ENCODE assay signal across 8 cellular contexts in the genomic region with DNA sequence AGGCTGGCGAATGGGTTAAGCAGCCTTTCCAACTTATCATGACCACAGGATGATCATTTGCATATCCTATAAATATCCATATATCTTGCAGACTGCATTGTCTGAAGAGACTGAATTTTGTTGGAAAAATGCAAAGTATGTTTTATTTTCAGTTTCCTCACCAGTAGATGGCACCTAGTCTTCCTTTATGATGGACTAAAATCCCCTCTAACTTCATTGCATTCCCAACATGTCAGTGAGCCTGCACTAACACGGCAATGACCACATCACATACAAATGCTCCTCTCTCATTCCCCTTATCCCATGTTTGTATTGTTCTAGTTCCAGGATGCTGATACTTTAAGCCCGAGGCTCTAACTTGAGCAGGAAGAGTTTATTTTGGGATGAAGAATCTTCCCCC. TPM values are rescaled to one million over a fixed set of nuclear protein-coding genes. Genes with fewer than 3 reads are reported as not detected.
DNase-seq lines count a peak whose midpoint lies in the region; ATAC-seq, FAIRE-seq and TF ChIP-seq lines count a peak whose summit lies in the region.

No MANE protein-coding gene starts in this region.

- TF ChIP-seq CTCF in D721Med (IDR thresholded peaks at IDR 0.05; ENCODE audit: insufficient read depth, missing control alignments) (peak; percentile 63), left lung (IDR thresholded peaks at IDR 0.05) (no peak)

- FAIRE-seq in D721Med (lab: Jason Lieb, UNC): peak; percentile 51

- ATAC-seq in left lung (peak; percentile 77), HG03342 (IDR thresholded peaks at IDR 0.05; ENCODE audit: unreplicated experiment) (no peak)

- H3K9me3 ChIP-seq in MG63 (no peaks in the 10 kb centered on the region), left lung (no peaks in the 10 kb centered on the region)

- DNase-seq in D721Med (ENCODE audit: insufficient read length, low spot score) (no peak), MG63 (peak; percentile 6), astrocyte of the hippocampus (ENCODE audit: low read depth, low spot score) (peak; percentile 88), left lung (no peak), NCI-H1436 treated with DMSO at 0.1 percent for 48 hours (lab: John Stamatoyannopoulos, UW) (no peak), COLO668 (lab: John Stamatoyannopoulos, UW; ENCODE audit: unreplicated experiment) (no peak)
- no peak for DNase-seq in activated naive CD4-positive, alpha-beta T cell treated with anti-CD3 and anti-CD28 coated beads, Interleukin-2, amount 10 ng/mL, durations not matched to agents 7 days and 5 days

- H3K4me3 Mint-ChIP-seq in activated naive CD4-positive, alpha-beta T cell treated with anti-CD3 and anti-CD28 coated beads, Interleukin-2, amount 10 ng/mL, durations not matched to agents 7 days and 5 days: no peak overlapping the region

- CTCF ChIA-PET in activated naive CD4-positive, alpha-beta T cell treated with anti-CD3 and anti-CD28 coated beads, Interleukin-2, amount 10 ng/mL, durations not matched to agents 7 days and 5 days (lab: Charles Lee): interaction anchor here (1.1 kb wide), 1 partner anchor 269 kb away, joined by 3 read pairs; no protein-coding TSS in a partner anchor

- intact Hi-C loops in left lung (cut with DNase I): no loop called here

- H3K4me1 ChIP-seq in left lung: peaks cover 0 to 8% of the 10 kb centered on the region in 2 donors

- peaks cover 4% of the 10 kb centered on the region for H3K4me1 Mint-ChIP-seq in activated naive CD4-positive, alpha-beta T cell treated with anti-CD3 and anti-CD28 coated beads, Interleukin-2, amount 10 ng/mL, durations not matched to agents 7 days and 5 days

- no peaks in the 10 kb centered on the region for H3K36me3 ChIP-seq in MG63
- no peaks in the 10 kb centered on the region for H3K36me3 ChIP-seq in left lung

- H3K36me3 Mint-ChIP-seq in activated naive CD4-positive, alpha-beta T cell treated with anti-CD3 and anti-CD28 coated beads, Interleukin-2, amount 10 ng/mL, durations not matched to agents 7 days and 5 days: no peaks in the 10 kb centered on the region

- no peak overlapping the region for H3K27ac ChIP-seq in left lung

- H3K27ac Mint-ChIP-seq in activated naive CD4-positive, alpha-beta T cell treated with anti-CD3 and anti-CD28 coated beads, Interleukin-2, amount 10 ng/mL, durations not matched to agents 7 days and 5 days: no peak overlapping the region

- no peak overlapping the region for H3K4me3 ChIP-seq in MG63
- H3K4me3 ChIP-seq in left lung: no peak overlapping the region

- peaks cover 12% of the 10 kb centered on the region for H3K27me3 Mint-ChIP-seq in activated naive CD4-positive, alpha-beta T cell treated with anti-CD3 and anti-CD28 coated beads, Interleukin-2, amount 10 ng/mL, durations not matched to agents 7 days and 5 days

- H3K27me3 ChIP-seq in MG63 (no peaks in the 10 kb centered on the region), left lung (no peaks in the 10 kb centered on the region)

- no peaks in the 10 kb centered on the region for H3K9me3 Mint-ChIP-seq in activated naive CD4-positive, alpha-beta T cell treated with anti-CD3 and anti-CD28 coated beads, Interleukin-2, amount 10 ng/mL, durations not matched to agents 7 days and 5 days

RNA-seq across cellular contexts. Expression of gene MYBPC1, which starts 24.7 kb away (rescaled TPM):
- not detected in 2 replicates for total RNA-seq in MG63 (2014; rRNA removed; shearing (Covaris generic); ENCODE audit: low replicate concordance)
- total RNA-seq in left lung: under 1 TPM; 0.06 to 0.24 TPM

Comparison
In these comparisons a context has a peak if more than half of its experiments do, and no peak if none do; other contexts are left out.
1. DNase-seq: peak in MG63 (single experiment) and astrocyte of the hippocampus (single experiment); none in D721Med (single experiment), left lung (0 of 2), activated naive CD4-positive, alpha-beta T cell treated with anti-CD3 and anti-CD28 coated beads, Interleukin-2, amount 10 ng/mL, durations not matched to agents 7 days and 5 days (single experiment), NCI-H1436 treated with DMSO at 0.1 percent for 48 hours (single experiment) and COLO668 (single experiment).